Comparison of ENCODE assay signal across 8 cellular contexts in the genomic region with DNA sequence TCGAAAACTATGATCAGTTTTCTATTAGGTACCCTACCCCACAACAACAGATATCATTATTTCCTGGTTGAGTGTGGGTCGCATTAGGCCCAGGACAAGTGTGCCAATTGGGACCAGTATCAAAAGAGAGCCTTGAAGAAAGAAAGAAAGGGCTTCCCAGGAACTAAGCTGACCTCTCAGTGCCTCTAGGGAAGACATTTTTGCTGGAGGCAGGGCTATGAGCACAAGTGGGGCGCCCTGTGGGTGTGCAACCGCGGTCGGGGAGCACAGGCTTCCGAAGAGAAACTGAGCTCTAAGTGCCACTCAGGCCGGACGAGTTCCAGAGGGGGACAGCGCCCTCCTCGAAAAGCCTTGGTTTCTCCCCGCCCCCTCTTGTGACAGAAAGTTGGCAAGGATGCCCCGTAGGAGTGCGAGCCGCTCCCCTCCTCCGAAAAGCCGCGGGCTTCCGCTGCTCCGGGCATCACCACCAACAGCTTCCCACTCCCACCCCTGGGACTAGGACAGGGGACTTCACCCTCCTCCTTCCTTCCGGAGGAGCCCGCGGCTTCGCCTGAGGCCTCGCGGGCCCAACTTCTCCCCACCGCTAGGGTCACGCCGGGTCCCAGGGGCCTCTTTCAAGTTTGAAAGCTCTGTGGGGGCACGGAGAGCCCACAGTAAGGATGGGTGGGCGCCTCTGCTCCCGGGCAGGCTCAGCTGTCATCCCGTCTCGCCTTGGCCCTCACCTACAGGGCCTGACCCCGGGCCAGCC. TPM values are rescaled to one million over a fixed set of nuclear protein-coding genes. Genes with fewer than 3 reads are reported as not detected.
DNase-seq lines count a peak whose midpoint lies in the region; ATAC-seq, FAIRE-seq and TF ChIP-seq lines count a peak whose summit lies in the region.

No MANE protein-coding gene starts in this region.

- TF ChIP-seq RAD21 in neural cell (conservative IDR thresholded peaks at IDR 0.05) = no peak

- no peak for TF ChIP-seq CTCF in esophagus squamous epithelium (IDR thresholded peaks at IDR 0.05)
- TF ChIP-seq CTCF in neural cell (IDR thresholded peaks at IDR 0.05; ENCODE audit: poor library complexity, severe bottlenecking) = no peak
- no peak for TF ChIP-seq CTCF in GM13976 (IDR thresholded peaks at IDR 0.05; ENCODE audit: borderline replicate concordance, control extremely low read depth, extremely low read depth, insufficient read depth, missing control alignments)

- peak in 1 of 4 donors; percentile 30 for TF ChIP-seq POLR2A in esophagus squamous epithelium (IDR thresholded peaks at IDR 0.05)
- no peak for TF ChIP-seq POLR2A in GM12892 (IDR thresholded peaks at IDR 0.05; ENCODE audit: low read depth, low read length)
- TF ChIP-seq POLR2A in GM18505 (IDR thresholded peaks at IDR 0.05; ENCODE audit: borderline replicate concordance, extremely low read depth, insufficient read depth, insufficient read length) = no peak

- H3K27ac ChIP-seq in esophagus squamous epithelium (peak overlapping the region; percentile 64 to 93 (median 89)), neural cell (ENCODE audit: low read length) (no peak overlapping the region)

- 30 to 63% methylated on average over 2 to 16 of the region's 35 CpGs for WGBS in esophagus squamous epithelium, 2 donors

- no peak for TF ChIP-seq EP300 in neural cell (conservative IDR thresholded peaks at IDR 0.05; ENCODE audit: poor library complexity, severe bottlenecking)

- intact Hi-C loops in esophagus squamous epithelium (cut with DNase I) = no loop called here

- no peak for FAIRE-seq in GM12892 (lab: Jason Lieb, UNC)

- H3K4me3 ChIP-seq in esophagus squamous epithelium (peak overlapping the region; percentile 51 to 76 (median 61)), neural cell (ENCODE audit: low read length) (peak overlapping the region; percentile 67)

- H4K20me1 ChIP-seq in neural cell (ENCODE audit: insufficient read depth) = no peaks in the 10 kb centered on the region

- H3K4me2 ChIP-seq in neural cell (ENCODE audit: low read length) = no peak overlapping the region

- H3F3A ChIP-seq in neural cell (ENCODE audit: insufficient read depth, low read length, poor library complexity, severe bottlenecking) = peaks cover 5% of the 10 kb centered on the region

- H3K79me2 ChIP-seq in neural cell (replicated peaks; ENCODE audit: insufficient read depth, low read length) = no peaks in the 10 kb centered on the region

- no peak overlapping the region for H3K9ac ChIP-seq in neural cell (ENCODE audit: low read length)

- no peaks in the 10 kb centered on the region for H3K9me2 ChIP-seq in neural cell (ENCODE audit: insufficient read depth, low read length)

- peaks cover 14 to 80% (median 20%) of the 10 kb centered on the region in 3 donors for H3K4me1 ChIP-seq in esophagus squamous epithelium

- H2AFZ ChIP-seq in neural cell (ENCODE audit: low read depth, low read length) = no peak overlapping the region

- H3K9me3 ChIP-seq in esophagus squamous epithelium = no peaks in the 10 kb centered on the region
- no peaks in the 10 kb centered on the region for H3K9me3 ChIP-seq in neural cell (ENCODE audit: low read length)

- ATAC-seq in GM18505 (IDR thresholded peaks at IDR 0.05; ENCODE audit: unreplicated experiment) = no peak

- DNase-seq in Ammon's horn (ENCODE audit: low spot score) = peak; percentile 58
- DNase-seq in Kasumi-1 (lab: John Stamatoyannopoulos, UW) = peak; percentile 79 to 89
- no peak for DNase-seq in esophagus squamous epithelium (lab: John Stamatoyannopoulos, UW)
- DNase-seq in NCI-H1930 (lab: John Stamatoyannopoulos, UW) = no peak
- no peak for DNase-seq in GM12892 (ENCODE audit: insufficient read length)
- no peak for DNase-seq in GM13976 (ENCODE audit: low spot score)

- H3K36me3 ChIP-seq in esophagus squamous epithelium (no peaks in the 10 kb centered on the region), neural cell (ENCODE audit: insufficient read depth, low read length) (no peaks in the 10 kb centered on the region)

- in situ Hi-C loops in GM13976 (cut with MboI; ENCODE audit: low sequenced_read_pairs, unreplicated experiment) = loop anchor here (25.0 kb wide), 1 partner anchor 333 kb away; no protein-coding TSS in a partner anchor

- peaks cover 0 to 95% (median 7%) of the 10 kb centered on the region in 4 donors for H3K27me3 ChIP-seq in esophagus squamous epithelium
- H3K27me3 ChIP-seq in neural cell (ENCODE audit: insufficient read depth, low read depth, low read length) = peaks cover 98% of the 10 kb centered on the region

TF ChIP-seq in neural cell, 6 proteins besides CTCF, POLR2A, EP300 and RAD21:
- TF ChIP-seq SMC3 (conservative IDR thresholded peaks at IDR 0.05; ENCODE audit: poor library complexity) = no peak
- TF ChIP-seq, protein P1, sequence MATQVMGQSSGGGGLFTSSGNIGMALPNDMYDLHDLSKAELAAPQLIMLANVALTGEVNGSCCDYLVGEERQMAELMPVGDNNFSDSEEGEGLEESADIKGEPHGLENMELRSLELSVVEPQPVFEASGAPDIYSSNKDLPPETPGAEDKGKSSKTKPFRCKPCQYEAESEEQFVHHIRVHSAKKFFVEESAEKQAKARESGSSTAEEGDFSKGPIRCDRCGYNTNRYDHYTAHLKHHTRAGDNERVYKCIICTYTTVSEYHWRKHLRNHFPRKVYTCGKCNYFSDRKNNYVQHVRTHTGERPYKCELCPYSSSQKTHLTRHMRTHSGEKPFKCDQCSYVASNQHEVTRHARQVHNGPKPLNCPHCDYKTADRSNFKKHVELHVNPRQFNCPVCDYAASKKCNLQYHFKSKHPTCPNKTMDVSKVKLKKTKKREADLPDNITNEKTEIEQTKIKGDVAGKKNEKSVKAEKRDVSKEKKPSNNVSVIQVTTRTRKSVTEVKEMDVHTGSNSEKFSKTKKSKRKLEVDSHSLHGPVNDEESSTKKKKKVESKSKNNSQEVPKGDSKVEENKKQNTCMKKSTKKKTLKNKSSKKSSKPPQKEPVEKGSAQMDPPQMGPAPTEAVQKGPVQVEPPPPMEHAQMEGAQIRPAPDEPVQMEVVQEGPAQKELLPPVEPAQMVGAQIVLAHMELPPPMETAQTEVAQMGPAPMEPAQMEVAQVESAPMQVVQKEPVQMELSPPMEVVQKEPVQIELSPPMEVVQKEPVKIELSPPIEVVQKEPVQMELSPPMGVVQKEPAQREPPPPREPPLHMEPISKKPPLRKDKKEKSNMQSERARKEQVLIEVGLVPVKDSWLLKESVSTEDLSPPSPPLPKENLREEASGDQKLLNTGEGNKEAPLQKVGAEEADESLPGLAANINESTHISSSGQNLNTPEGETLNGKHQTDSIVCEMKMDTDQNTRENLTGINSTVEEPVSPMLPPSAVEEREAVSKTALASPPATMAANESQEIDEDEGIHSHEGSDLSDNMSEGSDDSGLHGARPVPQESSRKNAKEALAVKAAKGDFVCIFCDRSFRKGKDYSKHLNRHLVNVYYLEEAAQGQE (IDR thresholded peaks at IDR 0.05; ENCODE audit: borderline replicate concordance) = no peak
- no peak for TF ChIP-seq POLR2AphosphoS5 (IDR thresholded peaks at IDR 0.05)
- no peak for TF ChIP-seq MXI1 (conservative IDR thresholded peaks at IDR 0.05; ENCODE audit: poor library complexity, severe bottlenecking)
- TF ChIP-seq TAF1 (IDR thresholded peaks at IDR 0.05; ENCODE audit: low read depth) = no peak
- no peak for TF ChIP-seq EZH2 (IDR thresholded peaks at IDR 0.05; ENCODE audit: borderline replicate concordance, insufficient read depth, low read length, poor library complexity, severe bottlenecking)

RNA-seq across cellular contexts. Expression of a gene that starts 2.0 kb away (rescaled TPM):
- 10 to 100 TPM in 1 of 4 donors, 1 to 10 TPM in 2, under 1 TPM in 1; 0.49 to 11.3 (median 1.5) TPM for total RNA-seq in esophagus squamous epithelium
- polyA plus RNA-seq in neural cell = 0.24 and 0.42 TPM in 2 replicates
- polyA minus RNA-seq in neural cell = 0.97 and 2.0 TPM in 2 replicates
- polyA plus RNA-seq in GM12892 (2012; ENCODE audit: missing spikeins) = 1.2 TPM

RNA-seq across cellular contexts. Expression of a gene that starts 4.0 kb away (rescaled TPM):
- total RNA-seq in esophagus squamous epithelium = 10 to 100 TPM in 1 of 4 donors, 1 to 10 TPM in 3; 1.9 to 26.3 (median 3.7) TPM
- polyA plus RNA-seq in neural cell = 2.1 and 2.3 TPM in 2 replicates
- polyA minus RNA-seq in neural cell = 1.7 and 1.9 TPM in 2 replicates
- polyA plus RNA-seq in GM12892 (2012; ENCODE audit: missing spikeins) = not detected

Comparison
In these comparisons a context has a peak if more than half of its experiments do, and no peak if none do; other contexts are left out.
1. DNase-seq: peak in Ammon's horn (single experiment) and Kasumi-1 (2 of 2); none in esophagus squamous epithelium (single experiment), NCI-H1930 (0 of 2), GM12892 (single experiment) and GM13976 (single experiment).